ENCODE assay signal across 17 cellular contexts in the genomic region with DNA sequence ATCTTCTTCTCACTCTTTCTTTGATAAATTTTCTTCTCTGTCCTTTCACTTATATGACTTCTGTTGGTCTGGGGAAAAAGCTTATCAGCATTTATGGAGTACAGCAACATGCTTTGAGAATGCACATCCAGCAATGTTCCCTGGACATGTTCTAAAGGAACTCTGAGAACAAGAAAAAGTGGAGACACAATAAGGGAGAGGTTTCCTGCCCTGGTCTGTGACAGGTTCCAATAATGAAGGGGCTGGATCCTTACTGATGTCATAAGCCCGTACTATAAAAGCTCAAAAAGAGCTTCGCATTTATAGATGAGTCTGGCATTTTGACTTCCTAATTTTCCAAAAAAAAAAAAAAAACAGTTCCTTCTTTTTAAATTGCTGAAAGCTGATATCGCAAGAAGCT.
DNase-seq lines count a peak whose midpoint lies in the region; ATAC-seq and TF ChIP-seq lines count a peak whose summit lies in the region.
"Had no signal": no experiment of that assay in that cellular context is flagged by ENCODE, and none has a peak within 500 bp of the region (broad histone marks: within the 10 kb centered on the region; RNA-seq: fewer than 3 reads in every experiment).

No MANE protein-coding gene starts in this region.

- H3K4me1 ChIP-seq in left ventricle myocardium inferior (peaks cover 72% of the 10 kb centered on the region), OCI-LY7 (ENCODE audit: insufficient read depth, low read length, poor library complexity, severe bottlenecking) (no peaks in the 10 kb centered on the region)
- H3K4me1 ChIP-seq: BLaER1 had no signal

- no peaks in the 10 kb centered on the region for H4K20me1 ChIP-seq in OCI-LY7 (ENCODE audit: insufficient read depth, low read length)
- H4K20me1 ChIP-seq: BLaER1 had no signal

- H3K4me2 ChIP-seq in OCI-LY7 (ENCODE audit: low read length) = no peak overlapping the region
- H3K4me2 ChIP-seq: BLaER1 had no signal

- no peaks in the 10 kb centered on the region for H3K9me3 Mint-ChIP-seq in dendritic cell treated with granulocyte-macrophage colony-stimulating factor and Interleukin-4, amounts not matched to agents 40 ng/mL and 50 ng/mL, for 4 days

- peak overlapping the region; percentile 72 for H3K27ac Mint-ChIP-seq in dendritic cell treated with granulocyte-macrophage colony-stimulating factor and Interleukin-4, amounts not matched to agents 40 ng/mL and 50 ng/mL, for 4 days
- H3K27ac Mint-ChIP-seq: CD4-positive, CD25-positive, alpha-beta regulatory T cell had no signal

- no peak for TF ChIP-seq CTCF in left ventricle myocardium inferior (IDR thresholded peaks at IDR 0.05; ENCODE audit: borderline replicate concordance)
- TF ChIP-seq CTCF in OCI-LY7 (conservative IDR thresholded peaks at IDR 0.05; ENCODE audit: low read length) = no peak

- no peaks in the 10 kb centered on the region for H3K27me3 ChIP-seq in left ventricle myocardium inferior (ENCODE audit: low read depth)
- H3K27me3 ChIP-seq: BLaER1 had no signal

- intact Hi-C loops in dendritic cell treated with granulocyte-macrophage colony-stimulating factor and Interleukin-4, amounts not matched to agents 40 ng/mL and 50 ng/mL, for 4 days (cut with micrococcal nuclease) = loop anchor here (10.0 kb wide), 2 partner anchors 112 to 458 kb away; no protein-coding TSS in a partner anchor
- intact Hi-C loops in left ventricle myocardium inferior (cut with micrococcal nuclease) (no loop called here), sciatic nerve (cut with DNase I) (no loop called here), OCI-LY7 (cut with micrococcal nuclease; ENCODE audit: unreplicated experiment) (no loop called here)

- H3K27ac ChIP-seq in left ventricle myocardium inferior (replicated peaks) (peak overlapping the region; percentile 49), OCI-LY7 (ENCODE audit: low read depth, low read length, poor library complexity, severe bottlenecking) (no peak overlapping the region)
- H3K27ac ChIP-seq: 22Rv1, BLaER1, GM23248, HL-60 had no signal

- H3K36me3 ChIP-seq in left ventricle myocardium inferior (no peaks in the 10 kb centered on the region), OCI-LY7 (ENCODE audit: insufficient read depth, low read length) (no peaks in the 10 kb centered on the region)
- H3K36me3 ChIP-seq: BLaER1 had no signal

- no peak overlapping the region for H2AFZ ChIP-seq in OCI-LY7 (ENCODE audit: low read length)
- H2AFZ ChIP-seq: GM23248 had no signal

- ATAC-seq in sciatic nerve (peak; percentile 53), HG03457 (IDR thresholded peaks at IDR 0.05; ENCODE audit: unreplicated experiment) (no peak)
- ATAC-seq: HCT116 had no signal

- H3K36me3 Mint-ChIP-seq in dendritic cell treated with granulocyte-macrophage colony-stimulating factor and Interleukin-4, amounts not matched to agents 40 ng/mL and 50 ng/mL, for 4 days (ENCODE audit: low read depth) = no peaks in the 10 kb centered on the region
- H3K36me3 Mint-ChIP-seq: CD4-positive, CD25-positive, alpha-beta regulatory T cell had no signal

- H3K9me3 ChIP-seq in left ventricle myocardium inferior (replicated peaks) (no peaks in the 10 kb centered on the region), OCI-LY7 (ENCODE audit: low read length) (no peaks in the 10 kb centered on the region)
- H3K9me3 ChIP-seq: BLaER1 had no signal

- no peak overlapping the region for H3K4me3 Mint-ChIP-seq in dendritic cell treated with granulocyte-macrophage colony-stimulating factor and Interleukin-4, amounts not matched to agents 40 ng/mL and 50 ng/mL, for 4 days
- H3K4me3 Mint-ChIP-seq: CD4-positive, CD25-positive, alpha-beta regulatory T cell had no signal

- DNase-seq in NOMO-1 treated with DMSO at 0.1 percent for 48 hours (lab: John Stamatoyannopoulos, UW; ENCODE audit: unreplicated experiment) (peak; percentile 20), NOMO-1 treated with dmso at 0.1 percent for 144 hours (lab: John Stamatoyannopoulos, UW; ENCODE audit: unreplicated experiment) (no peak), left ventricle myocardium inferior (no peak), sciatic nerve (ENCODE audit: low spot score) (no peak), DMS53 treated with DMSO at 0.1 percent for 48 hours (lab: John Stamatoyannopoulos, UW; ENCODE audit: unreplicated experiment) (no peak), OCI-LY7 (ENCODE audit: low spot score) (no peak)
- DNase-seq: AML-193; CD4-positive, CD25-positive, alpha-beta regulatory T cell; DMS 273 treated with DMSO at 0.1 percent for 48 hours; DMS79; GM23248 had no signal

- H3K4me3 ChIP-seq in left ventricle myocardium inferior (no peak overlapping the region), OCI-LY7 (ENCODE audit: low read depth, low read length, poor library complexity, severe bottlenecking) (no peak overlapping the region)
- H3K4me3 ChIP-seq: BLaER1, GM23248 had no signal

- no peaks in the 10 kb centered on the region for H3K9me2 ChIP-seq in OCI-LY7 (ENCODE audit: insufficient read depth, low read length)

- H3K4me1 Mint-ChIP-seq in dendritic cell treated with granulocyte-macrophage colony-stimulating factor and Interleukin-4, amounts not matched to agents 40 ng/mL and 50 ng/mL, for 4 days (ENCODE audit: low read depth) = peaks cover 44% of the 10 kb centered on the region
- H3K4me1 Mint-ChIP-seq: CD4-positive, CD25-positive, alpha-beta regulatory T cell had no signal

- peaks cover 15% of the 10 kb centered on the region for H3K27me3 Mint-ChIP-seq in dendritic cell treated with granulocyte-macrophage colony-stimulating factor and Interleukin-4, amounts not matched to agents 40 ng/mL and 50 ng/mL, for 4 days
- H3K27me3 Mint-ChIP-seq: CD4-positive, CD25-positive, alpha-beta regulatory T cell had no signal

- POLR2A ChIA-PET in OCI-LY7 (lab: Charles Lee) = interaction anchor here (0.6 kb wide), 1 partner anchor 32 kb away, joined by 3 read pairs; no protein-coding TSS in a partner anchor

- BruUV-seq in OCI-LY7 (replicated peaks; lab: Mats Ljungman, UMichigan) = no TSS peak

- no peaks in the 10 kb centered on the region for H3K79me2 ChIP-seq in OCI-LY7 (ENCODE audit: insufficient read depth, low read depth, low read length)

- CTCF ChIA-PET in OCI-LY7 (lab: Charles Lee; ENCODE audit: unreplicated experiment) = no interaction called here
